9 cellular contexts compared by ENCODE assay signal in the genomic region with DNA sequence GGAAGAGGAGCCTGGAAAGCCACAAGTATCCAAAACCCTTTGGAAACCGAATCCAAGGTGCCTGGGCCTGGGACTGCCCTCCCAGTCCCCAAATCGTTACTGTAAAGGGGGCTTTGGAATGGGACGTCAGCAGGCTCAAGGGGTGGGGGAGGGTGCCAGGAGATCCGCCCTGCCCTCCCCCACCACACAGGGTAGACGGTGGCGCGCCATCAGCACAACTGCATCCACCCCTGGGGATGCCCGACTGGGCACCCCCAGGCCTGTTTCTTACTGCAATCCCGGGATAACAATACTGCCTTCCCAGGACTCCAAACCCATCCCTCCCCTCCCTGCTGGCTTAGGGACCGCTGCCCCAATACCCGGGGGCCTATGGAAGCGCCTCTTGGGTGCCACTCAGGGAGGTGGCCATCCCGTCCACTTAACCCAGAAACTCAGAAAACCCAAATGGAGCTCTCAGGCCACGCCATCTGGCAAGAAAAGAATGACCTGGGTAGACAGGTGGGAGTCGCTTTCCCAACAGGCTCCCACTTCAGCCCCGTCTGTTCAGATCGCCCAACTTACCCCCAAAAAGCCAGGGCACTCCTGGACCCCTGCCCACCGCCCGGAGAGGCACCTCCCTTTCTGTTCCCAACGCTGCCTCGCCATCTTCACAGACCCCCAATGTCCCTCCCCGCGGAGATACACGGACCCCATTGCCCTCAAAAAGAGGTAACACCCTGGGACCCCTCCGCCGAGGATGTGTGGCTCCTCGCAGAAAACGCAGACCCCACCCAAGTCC. TPM values are rescaled to one million over a fixed set of nuclear protein-coding genes. Genes with fewer than 3 reads are reported as not detected.
DNase-seq lines count a peak whose midpoint lies in the region; ATAC-seq and TF ChIP-seq lines count a peak whose summit lies in the region.
"Had no signal": no experiment of that assay in that cellular context is flagged by ENCODE, and none has a peak within 500 bp of the region (broad histone marks: within the 10 kb centered on the region; RNA-seq: fewer than 3 reads in every experiment).

No MANE protein-coding gene starts in this region.

- H3K4me3 ChIP-seq in hepatocyte, result peak overlapping the region; percentile 90
- H3K4me3 ChIP-seq: lung had no signal

- WGBS in hepatocyte (ENCODE audit: low lambda C conversion rate, missing lambda C conversion rate), result 46% methylated on average over 22 of the region's 28 CpGs

- H4K20me1 ChIP-seq in hepatocyte (ENCODE audit: insufficient read depth, poor library complexity, severe bottlenecking), result peaks cover 42% of the 10 kb centered on the region

- peaks cover 61% of the 10 kb centered on the region for H3K79me2 ChIP-seq in hepatocyte

- no peaks in the 10 kb centered on the region for H3K27me3 Mint-ChIP-seq in activated CD4-positive, alpha-beta T cell treated with anti-CD3 and anti-CD28 coated beads, Interleukin-2, amount 10 ng/mL, durations not matched to agents 24 days and 14 days
- no peaks in the 10 kb centered on the region for H3K27me3 Mint-ChIP-seq in activated B cell treated with CpG ODN at 0.5 μM for 24 hours
- no peaks in the 10 kb centered on the region for H3K27me3 Mint-ChIP-seq in stimulated activated naive CD8-positive, alpha-beta T cell treated with anti-CD3 and anti-CD28 coated beads, Interleukin-15, amount 100 ng/mL, for 72 hours

- no peak overlapping the region for H3K27ac ChIP-seq in hepatocyte

- ATAC-seq in activated B cell treated with CpG ODN at 0.5 μM for 24 hours (ENCODE audit: low read depth) (no peak), HG03108 (IDR thresholded peaks at IDR 0.05; ENCODE audit: unreplicated experiment) (no peak)
- ATAC-seq in stimulated activated naive CD8-positive, alpha-beta T cell treated with anti-CD3 and anti-CD28 coated beads, Interleukin-15, amount 100 ng/mL, for 72 hours, result no peak

- CTCF ChIA-PET in activated B cell treated with CpG ODN at 0.5 μM for 24 hours (lab: Charles Lee), result no interaction called here

- peak overlapping the region; percentile 34 for H3K27ac Mint-ChIP-seq in activated CD4-positive, alpha-beta T cell treated with anti-CD3 and anti-CD28 coated beads, Interleukin-2, amount 10 ng/mL, durations not matched to agents 24 days and 14 days
- H3K27ac Mint-ChIP-seq in activated B cell treated with CpG ODN at 0.5 μM for 24 hours, result peak overlapping the region; percentile 59
- H3K27ac Mint-ChIP-seq in stimulated activated naive CD8-positive, alpha-beta T cell treated with anti-CD3 and anti-CD28 coated beads, Interleukin-15, amount 100 ng/mL, for 72 hours, result peak overlapping the region in 1 of 2 donors; percentile 96

- H3K4me3 Mint-ChIP-seq in activated CD4-positive, alpha-beta T cell treated with anti-CD3 and anti-CD28 coated beads, Interleukin-2, amount 10 ng/mL, durations not matched to agents 24 days and 14 days, result peak overlapping the region; percentile 88
- peak overlapping the region; percentile 92 for H3K4me3 Mint-ChIP-seq in activated B cell treated with CpG ODN at 0.5 μM for 24 hours
- peak overlapping the region; percentile 97 to 99 for H3K4me3 Mint-ChIP-seq in stimulated activated naive CD8-positive, alpha-beta T cell treated with anti-CD3 and anti-CD28 coated beads, Interleukin-15, amount 100 ng/mL, for 72 hours

- H3K9me2 ChIP-seq in hepatocyte (replicated peaks; ENCODE audit: insufficient read depth), result no peaks in the 10 kb centered on the region

- DNase-seq in activated CD4-positive, alpha-beta T cell treated with anti-CD3 and anti-CD28 coated beads, Interleukin-2, amount 10 ng/mL, durations not matched to agents 24 days and 14 days, result no peak
- no peak for DNase-seq in activated CD4-positive, alpha-beta T cell treated with anti-CD3 and anti-CD28 coated beads for 48 hours
- DNase-seq in activated B cell treated with CpG ODN at 0.5 μM for 24 hours (no peak), hepatocyte (ENCODE audit: low spot score) (no peak), hepatic stellate cell (ENCODE audit: low spot score) (no peak), NCI-H1105 treated with DMSO at 0.1 percent for 48 hours (lab: John Stamatoyannopoulos, UW) (no peak)
- no peak for DNase-seq in stimulated activated naive CD8-positive, alpha-beta T cell treated with anti-CD3 and anti-CD28 coated beads, Interleukin-15, amount 100 ng/mL, for 72 hours

- no peaks in the 10 kb centered on the region for H3K27me3 ChIP-seq in hepatocyte

- POLR2A ChIA-PET in activated B cell treated with CpG ODN at 0.5 μM for 24 hours (lab: Charles Lee), result no interaction called here

- no peaks in the 10 kb centered on the region for H3K9me3 ChIP-seq in hepatocyte (ENCODE audit: low read depth)

- H3K36me3 Mint-ChIP-seq in activated CD4-positive, alpha-beta T cell treated with anti-CD3 and anti-CD28 coated beads, Interleukin-2, amount 10 ng/mL, durations not matched to agents 24 days and 14 days (ENCODE audit: low read depth), result peaks cover 3% of the 10 kb centered on the region
- H3K36me3 Mint-ChIP-seq in activated B cell treated with CpG ODN at 0.5 μM for 24 hours (ENCODE audit: low read depth), result no peaks in the 10 kb centered on the region

- H2AFZ ChIP-seq in hepatocyte, result no peak overlapping the region

- peak overlapping the region; percentile 98 for H3K4me2 ChIP-seq in hepatocyte

- H3K4me1 ChIP-seq in hepatocyte (ENCODE audit: insufficient read depth), result peaks cover 65% of the 10 kb centered on the region

- peaks cover 24% of the 10 kb centered on the region for H3K4me1 Mint-ChIP-seq in activated CD4-positive, alpha-beta T cell treated with anti-CD3 and anti-CD28 coated beads, Interleukin-2, amount 10 ng/mL, durations not matched to agents 24 days and 14 days
- H3K4me1 Mint-ChIP-seq in activated B cell treated with CpG ODN at 0.5 μM for 24 hours, result peaks cover 59% of the 10 kb centered on the region
- peaks cover 67% of the 10 kb centered on the region for H3K4me1 Mint-ChIP-seq in stimulated activated naive CD8-positive, alpha-beta T cell treated with anti-CD3 and anti-CD28 coated beads, Interleukin-15, amount 100 ng/mL, for 72 hours

- intact Hi-C loops in activated CD4-positive, alpha-beta T cell treated with anti-CD3 and anti-CD28 coated beads, Interleukin-2, amount 10 ng/mL, durations not matched to agents 24 days and 14 days (cut with micrococcal nuclease), result loop anchor here (5.0 kb wide), 1 partner anchor 236 kb away; the partner anchor contains the start of genes IZUMO4 and MOB3A
- intact Hi-C loops in activated B cell treated with CpG ODN at 0.5 μM for 24 hours (cut with micrococcal nuclease), result loop anchor here (5.0 kb wide), 2 partner anchors 191 to 226 kb away; partner anchors contain the start of gene MKNK2

- H3K36me3 ChIP-seq in hepatocyte (replicated peaks; ENCODE audit: insufficient read depth, low read depth), result no peaks in the 10 kb centered on the region

- no peaks in the 10 kb centered on the region for H3K9me3 Mint-ChIP-seq in activated CD4-positive, alpha-beta T cell treated with anti-CD3 and anti-CD28 coated beads, Interleukin-2, amount 10 ng/mL, durations not matched to agents 24 days and 14 days
- no peaks in the 10 kb centered on the region for H3K9me3 Mint-ChIP-seq in activated B cell treated with CpG ODN at 0.5 μM for 24 hours
- no peaks in the 10 kb centered on the region for H3K9me3 Mint-ChIP-seq in stimulated activated naive CD8-positive, alpha-beta T cell treated with anti-CD3 and anti-CD28 coated beads, Interleukin-15, amount 100 ng/mL, for 72 hours

- TF ChIP-seq CTCF in activated B cell treated with CpG ODN at 0.5 μM for 24 hours (IDR thresholded peaks at IDR 0.05), result no peak
- no peak for TF ChIP-seq CTCF in hepatocyte (IDR thresholded peaks at IDR 0.05; ENCODE audit: poor library complexity)

RNA-seq across cellular contexts. Expression of gene KLF16, which starts 2.4 kb away (rescaled TPM):
- total RNA-seq in activated CD4-positive, alpha-beta T cell treated with anti-CD3 and anti-CD28 coated beads, Interleukin-2, amount 10 ng/mL, durations not matched to agents 24 days and 14 days, result 37.0 and 38.1 TPM in 2 replicates
- total RNA-seq in activated B cell treated with CpG ODN at 0.5 μM for 24 hours (21.5 and 25.2 TPM in 2 replicates), hepatocyte (3.4 and 6.4 TPM in 2 replicates)
- 14.3 and 16.0 TPM in 2 replicates for polyA plus RNA-seq in hepatocyte

RNA-seq across cellular contexts. Expression of gene REXO1, which starts 12.7 kb away (rescaled TPM):
- total RNA-seq in activated CD4-positive, alpha-beta T cell treated with anti-CD3 and anti-CD28 coated beads, Interleukin-2, amount 10 ng/mL, durations not matched to agents 24 days and 14 days, result 56.3 and 61.4 TPM in 2 replicates
- total RNA-seq in activated B cell treated with CpG ODN at 0.5 μM for 24 hours (56.3 and 69.6 TPM in 2 replicates), hepatocyte (13.2 and 13.4 TPM in 2 replicates)
- 22.8 and 26.2 TPM in 2 replicates for polyA plus RNA-seq in hepatocyte

RNA-seq across cellular contexts. Expression of gene ABHD17A, which starts 24.3 kb away (rescaled TPM):
- 104 and 107 TPM in 2 replicates for total RNA-seq in activated CD4-positive, alpha-beta T cell treated with anti-CD3 and anti-CD28 coated beads, Interleukin-2, amount 10 ng/mL, durations not matched to agents 24 days and 14 days
- total RNA-seq in activated B cell treated with CpG ODN at 0.5 μM for 24 hours, result 57.4 and 64.3 TPM in 2 replicates
- total RNA-seq in hepatocyte, result 62.5 and 77.5 TPM in 2 replicates
- 99.7 and 102 TPM in 2 replicates for polyA plus RNA-seq in hepatocyte

RNA-seq across cellular contexts. Expression of gene ADAT3, which starts 44.2 kb away (rescaled TPM):
- 8.8 and 10.6 TPM in 2 replicates for total RNA-seq in activated CD4-positive, alpha-beta T cell treated with anti-CD3 and anti-CD28 coated beads, Interleukin-2, amount 10 ng/mL, durations not matched to agents 24 days and 14 days
- total RNA-seq in activated B cell treated with CpG ODN at 0.5 μM for 24 hours (8.5 and 14.1 TPM in 2 replicates), hepatocyte (2.4 and 5.3 TPM in 2 replicates)
- 11.0 and 11.6 TPM in 2 replicates for polyA plus RNA-seq in hepatocyte

RNA-seq across cellular contexts. Expression of gene SCAMP4, which starts 44.2 kb away (rescaled TPM):
- 39.2 and 42.4 TPM in 2 replicates for total RNA-seq in activated CD4-positive, alpha-beta T cell treated with anti-CD3 and anti-CD28 coated beads, Interleukin-2, amount 10 ng/mL, durations not matched to agents 24 days and 14 days
- total RNA-seq in activated B cell treated with CpG ODN at 0.5 μM for 24 hours (47.6 and 59.7 TPM in 2 replicates), hepatocyte (69.3 and 77.2 TPM in 2 replicates)
- 89.8 and 103 TPM in 2 replicates for polyA plus RNA-seq in hepatocyte
